In genomic region chr10:112963835-112964234, GRCh38 we compare ENCODE assay signal across 17 cellular contexts. TPM values are rescaled to one million over a fixed set of nuclear protein-coding genes. Genes with fewer than 3 reads are reported as not detected.
DNase-seq lines count a peak whose midpoint lies in the region; TF ChIP-seq lines count a peak whose summit lies in the region.
"Had no signal": no experiment of that assay in that cellular context is flagged by ENCODE, and none has a peak within 500 bp of the region (broad histone marks: within the 10 kb centered on the region; RNA-seq: fewer than 3 reads in every experiment).

No MANE protein-coding gene starts in this region.

- peak overlapping the region; percentile 31 for H3K27ac ChIP-seq in SJCRH30

- DNase-seq in SIG-M5 treated with dmso at 0.1 percent for 504 hours (lab: John Stamatoyannopoulos, UW; ENCODE audit: unreplicated experiment) (peak; percentile 20), SIG-M5 (lab: John Stamatoyannopoulos, UW) (no peak), SJCRH30 (peak; percentile 77 to 82), fibroblast of the aortic adventitia (ENCODE audit: low read depth) (peak; percentile 35), amniotic stem cell (lab: John Stamatoyannopoulos, UW) (no peak), NCI-H526 treated with DMSO at 0.1 percent for 48 hours (lab: John Stamatoyannopoulos, UW) (no peak), kidney glomerular epithelial cell (lab: John Stamatoyannopoulos, UW) (no peak)
- DNase-seq: 8988T; activated naive CD4-positive, alpha-beta T cell treated with anti-CD3 and anti-CD28 coated beads, Interleukin-2, amount 10 ng/mL, durations not matched to agents 7 days and 5 days; DMS 273 treated with DMSO at 0.1 percent for 48 hours; GOT3; immature natural killer cell; NCI-H1105 treated with DMSO at 0.1 percent for 48 hours; T-helper 17 cell; transverse colon had no signal

- H3K27me3 ChIP-seq in SJCRH30 (no peaks in the 10 kb centered on the region), skeletal muscle satellite cell (ENCODE audit: control insufficient read depth, insufficient read depth, low read length) (no peaks in the 10 kb centered on the region)
- H3K27me3 ChIP-seq: transverse colon had no signal

- H3K4me1 ChIP-seq in SJCRH30 (peaks cover 71% of the 10 kb centered on the region), skeletal muscle satellite cell (ENCODE audit: control insufficient read depth, insufficient read depth, low read length) (peaks cover 40% of the 10 kb centered on the region)

- H3K4me3 ChIP-seq in SJCRH30 (no peak overlapping the region), fibroblast of the aortic adventitia (ENCODE audit: low read depth, low read length) (no peak overlapping the region), skeletal muscle satellite cell (ENCODE audit: low read length) (no peak overlapping the region)
- H3K4me3 ChIP-seq: GM12878, transverse colon had no signal

- H3K9me3 ChIP-seq in SJCRH30 (replicated peaks) (no peaks in the 10 kb centered on the region), skeletal muscle satellite cell (replicated peaks; ENCODE audit: low read length) (no peaks in the 10 kb centered on the region)
- H3K9me3 ChIP-seq: transverse colon had no signal

- H3K4me2 ChIP-seq in skeletal muscle satellite cell (ENCODE audit: low read length): peak overlapping the region; percentile 49

- no peak for TF ChIP-seq CTCF in fibroblast of the aortic adventitia (IDR thresholded peaks at IDR 0.05; ENCODE audit: insufficient read depth, low read length)

- H3K9ac ChIP-seq in skeletal muscle satellite cell (ENCODE audit: low read depth, low read length): no peak overlapping the region

- H3K36me3 ChIP-seq in SJCRH30: peaks cover 28% of the 10 kb centered on the region
- peaks cover 4% of the 10 kb centered on the region for H3K36me3 ChIP-seq in skeletal muscle satellite cell (ENCODE audit: insufficient read depth, low read length)

RNA-seq across cellular contexts. Expression of gene TCF7L2, which starts 13.8 kb away (rescaled TPM):
- 19.4 and 22.1 TPM in 2 replicates for total RNA-seq in SJCRH30 (2014; rRNA removed; shearing (Covaris generic))
- total RNA-seq in fibroblast of the aortic adventitia (ENCODE audit: low replicate concordance): 8.8 and 14.8 TPM in 2 replicates
- 3.9 and 4.8 TPM in 2 replicates for total RNA-seq in skeletal muscle satellite cell (2012; rRNA removed)

Comparison
In these comparisons a context has a peak if more than half of its experiments do, and no peak if none do; other contexts are left out.
1. DNase-seq: peak in SIG-M5 treated with dmso at 0.1 percent for 504 hours (single experiment), SJCRH30 (2 of 2) and fibroblast of the aortic adventitia (single experiment); none in SIG-M5 (single experiment), amniotic stem cell (single experiment), NCI-H526 treated with DMSO at 0.1 percent for 48 hours (single experiment) and kidney glomerular epithelial cell (single experiment).